1 cellular context compared by ENCODE assay signal in the genomic region with DNA sequence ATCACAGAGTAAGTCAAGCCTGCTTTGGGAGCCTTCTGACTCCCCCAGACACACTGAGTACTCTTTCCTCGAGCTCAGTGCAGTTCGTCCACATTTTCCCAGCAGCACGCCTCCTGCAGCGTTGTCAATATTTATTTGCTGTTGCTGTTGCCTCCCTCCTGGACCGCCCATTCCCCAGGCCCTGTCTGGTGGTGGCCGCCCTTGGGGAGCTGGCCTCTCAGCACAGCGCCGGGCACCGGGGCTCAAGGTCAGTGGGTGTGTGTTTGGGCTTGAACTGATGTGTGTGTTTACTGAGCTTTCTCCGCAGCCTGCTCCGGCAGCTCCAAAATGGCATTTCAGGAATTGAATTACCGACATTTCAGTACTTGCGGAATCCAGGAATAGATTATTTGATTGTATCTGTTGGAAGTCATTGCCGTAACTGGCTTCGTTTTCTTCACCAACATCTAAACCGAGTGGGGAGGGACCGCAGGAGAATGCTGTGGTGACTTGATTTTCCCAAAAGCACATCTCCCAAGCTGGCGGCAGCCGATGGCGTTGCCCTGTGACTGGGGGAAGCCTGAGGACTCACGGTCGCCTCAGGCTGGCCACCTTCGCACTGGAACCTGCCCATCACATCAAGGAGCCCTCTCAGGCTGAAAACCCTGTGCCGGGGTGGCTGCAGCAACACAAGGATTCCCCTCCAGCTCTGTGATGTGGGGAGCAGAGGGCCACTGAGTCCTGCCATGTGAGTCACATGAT.
TF ChIP-seq lines count a peak whose summit lies in the region.

No MANE protein-coding gene starts in this region.

TF ChIP-seq in HepG2, 621 proteins besides CTCF, POLR2A, EP300 and RAD21 (continued from another document and continues in another):
- TF ChIP-seq ELK4 (CRISPR knock-in tag; IDR thresholded peaks at IDR 0.05; ENCODE audit: borderline replicate concordance) (no peak), ISL2 (CRISPR knock-in tag; IDR thresholded peaks at IDR 0.05) (peak; percentile 88), KMT2A (CRISPR knock-in tag; IDR thresholded peaks at IDR 0.05) (no peak), NFATC3 (CRISPR knock-in tag; IDR thresholded peaks at IDR 0.05) (no peak), FOXO1 (CRISPR knock-in tag; IDR thresholded peaks at IDR 0.05) (peak; percentile 98), ZBTB25 (CRISPR knock-in tag; IDR thresholded peaks at IDR 0.05) (peak; percentile 81), ZKSCAN8 (CRISPR knock-in tag; IDR thresholded peaks at IDR 0.05; ENCODE audit: borderline replicate concordance) (peak; percentile 85; the same call in 1 of the 2 replicates), BCLAF1 (IDR thresholded peaks at IDR 0.05) (no peak), SUZ12 (IDR thresholded peaks at IDR 0.05; ENCODE audit: low read depth, low read length) (no peak), USF2 (IDR thresholded peaks at IDR 0.05; ENCODE audit: low read depth, low read length) (no peak), USF2 (CRISPR knock-in tag; IDR thresholded peaks at IDR 0.05; ENCODE audit: borderline replicate concordance) (peak; percentile 48; the same call in 1 of the 2 replicates), ZSCAN30 (CRISPR knock-in tag; IDR thresholded peaks at IDR 0.05) (no peak), PAX8 (CRISPR knock-in tag; IDR thresholded peaks at IDR 0.05; ENCODE audit: borderline replicate concordance) (no peak), NBN (conservative IDR thresholded peaks at IDR 0.05) (no peak), NCOA5 (CRISPR knock-in tag; IDR thresholded peaks at IDR 0.05) (no peak), ZNF275 (CRISPR knock-in tag; IDR thresholded peaks at IDR 0.05; ENCODE audit: borderline replicate concordance) (peak; percentile 78; the same call in 1 of the 2 replicates)
- TF ChIP-seq, protein P1, sequence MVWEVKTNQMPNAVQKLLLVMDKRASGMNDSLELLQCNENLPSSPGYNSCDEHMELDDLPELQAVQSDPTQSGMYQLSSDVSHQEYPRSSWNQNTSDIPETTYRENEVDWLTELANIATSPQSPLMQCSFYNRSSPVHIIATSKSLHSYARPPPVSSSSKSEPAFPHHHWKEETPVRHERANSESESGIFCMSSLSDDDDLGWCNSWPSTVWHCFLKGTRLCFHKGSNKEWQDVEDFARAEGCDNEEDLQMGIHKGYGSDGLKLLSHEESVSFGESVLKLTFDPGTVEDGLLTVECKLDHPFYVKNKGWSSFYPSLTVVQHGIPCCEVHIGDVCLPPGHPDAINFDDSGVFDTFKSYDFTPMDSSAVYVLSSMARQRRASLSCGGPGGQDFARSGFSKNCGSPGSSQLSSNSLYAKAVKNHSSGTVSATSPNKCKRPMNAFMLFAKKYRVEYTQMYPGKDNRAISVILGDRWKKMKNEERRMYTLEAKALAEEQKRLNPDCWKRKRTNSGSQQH (CRISPR knock-in tag; IDR thresholded peaks at IDR 0.05; ENCODE audit: low read depth): peak; percentile 83; the same call in 1 of the 2 replicates
- TF ChIP-seq, protein P2, sequence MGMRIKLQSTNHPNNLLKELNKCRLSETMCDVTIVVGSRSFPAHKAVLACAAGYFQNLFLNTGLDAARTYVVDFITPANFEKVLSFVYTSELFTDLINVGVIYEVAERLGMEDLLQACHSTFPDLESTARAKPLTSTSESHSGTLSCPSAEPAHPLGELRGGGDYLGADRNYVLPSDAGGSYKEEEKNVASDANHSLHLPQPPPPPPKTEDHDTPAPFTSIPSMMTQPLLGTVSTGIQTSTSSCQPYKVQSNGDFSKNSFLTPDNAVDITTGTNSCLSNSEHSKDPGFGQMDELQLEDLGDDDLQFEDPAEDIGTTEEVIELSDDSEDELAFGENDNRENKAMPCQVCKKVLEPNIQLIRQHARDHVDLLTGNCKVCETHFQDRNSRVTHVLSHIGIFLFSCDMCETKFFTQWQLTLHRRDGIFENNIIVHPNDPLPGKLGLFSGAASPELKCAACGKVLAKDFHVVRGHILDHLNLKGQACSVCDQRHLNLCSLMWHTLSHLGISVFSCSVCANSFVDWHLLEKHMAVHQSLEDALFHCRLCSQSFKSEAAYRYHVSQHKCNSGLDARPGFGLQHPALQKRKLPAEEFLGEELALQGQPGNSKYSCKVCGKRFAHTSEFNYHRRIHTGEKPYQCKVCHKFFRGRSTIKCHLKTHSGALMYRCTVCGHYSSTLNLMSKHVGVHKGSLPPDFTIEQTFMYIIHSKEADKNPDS (CRISPR knock-in tag; IDR thresholded peaks at IDR 0.05): 0 out of 2 replicates have a peak, but pooled peaks have one; percentile 80
- TF ChIP-seq, protein P3, sequence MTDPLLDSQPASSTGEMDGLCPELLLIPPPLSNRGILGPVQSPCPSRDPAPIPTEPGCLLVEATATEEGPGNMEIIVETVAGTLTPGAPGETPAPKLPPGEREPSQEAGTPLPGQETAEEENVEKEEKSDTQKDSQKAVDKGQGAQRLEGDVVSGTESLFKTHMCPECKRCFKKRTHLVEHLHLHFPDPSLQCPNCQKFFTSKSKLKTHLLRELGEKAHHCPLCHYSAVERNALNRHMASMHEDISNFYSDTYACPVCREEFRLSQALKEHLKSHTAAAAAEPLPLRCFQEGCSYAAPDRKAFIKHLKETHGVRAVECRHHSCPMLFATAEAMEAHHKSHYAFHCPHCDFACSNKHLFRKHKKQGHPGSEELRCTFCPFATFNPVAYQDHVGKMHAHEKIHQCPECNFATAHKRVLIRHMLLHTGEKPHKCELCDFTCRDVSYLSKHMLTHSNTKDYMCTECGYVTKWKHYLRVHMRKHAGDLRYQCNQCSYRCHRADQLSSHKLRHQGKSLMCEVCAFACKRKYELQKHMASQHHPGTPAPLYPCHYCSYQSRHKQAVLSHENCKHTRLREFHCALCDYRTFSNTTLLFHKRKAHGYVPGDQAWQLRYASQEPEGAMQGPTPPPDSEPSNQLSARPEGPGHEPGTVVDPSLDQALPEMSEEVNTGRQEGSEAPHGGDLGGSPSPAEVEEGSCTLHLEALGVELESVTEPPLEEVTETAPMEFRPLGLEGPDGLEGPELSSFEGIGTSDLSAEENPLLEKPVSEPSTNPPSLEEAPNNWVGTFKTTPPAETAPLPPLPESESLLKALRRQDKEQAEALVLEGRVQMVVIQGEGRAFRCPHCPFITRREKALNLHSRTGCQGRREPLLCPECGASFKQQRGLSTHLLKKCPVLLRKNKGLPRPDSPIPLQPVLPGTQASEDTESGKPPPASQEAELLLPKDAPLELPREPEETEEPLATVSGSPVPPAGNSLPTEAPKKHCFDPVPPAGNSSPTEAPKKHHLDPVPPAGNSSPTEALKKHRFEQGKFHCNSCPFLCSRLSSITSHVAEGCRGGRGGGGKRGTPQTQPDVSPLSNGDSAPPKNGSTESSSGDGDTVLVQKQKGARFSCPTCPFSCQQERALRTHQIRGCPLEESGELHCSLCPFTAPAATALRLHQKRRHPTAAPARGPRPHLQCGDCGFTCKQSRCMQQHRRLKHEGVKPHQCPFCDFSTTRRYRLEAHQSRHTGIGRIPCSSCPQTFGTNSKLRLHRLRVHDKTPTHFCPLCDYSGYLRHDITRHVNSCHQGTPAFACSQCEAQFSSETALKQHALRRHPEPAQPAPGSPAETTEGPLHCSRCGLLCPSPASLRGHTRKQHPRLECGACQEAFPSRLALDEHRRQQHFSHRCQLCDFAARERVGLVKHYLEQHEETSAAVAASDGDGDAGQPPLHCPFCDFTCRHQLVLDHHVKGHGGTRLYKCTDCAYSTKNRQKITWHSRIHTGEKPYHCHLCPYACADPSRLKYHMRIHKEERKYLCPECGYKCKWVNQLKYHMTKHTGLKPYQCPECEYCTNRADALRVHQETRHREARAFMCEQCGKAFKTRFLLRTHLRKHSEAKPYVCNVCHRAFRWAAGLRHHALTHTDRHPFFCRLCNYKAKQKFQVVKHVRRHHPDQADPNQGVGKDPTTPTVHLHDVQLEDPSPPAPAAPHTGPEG (CRISPR knock-in tag; IDR thresholded peaks at IDR 0.05): peak; percentile 87
- TF ChIP-seq, protein P4, sequence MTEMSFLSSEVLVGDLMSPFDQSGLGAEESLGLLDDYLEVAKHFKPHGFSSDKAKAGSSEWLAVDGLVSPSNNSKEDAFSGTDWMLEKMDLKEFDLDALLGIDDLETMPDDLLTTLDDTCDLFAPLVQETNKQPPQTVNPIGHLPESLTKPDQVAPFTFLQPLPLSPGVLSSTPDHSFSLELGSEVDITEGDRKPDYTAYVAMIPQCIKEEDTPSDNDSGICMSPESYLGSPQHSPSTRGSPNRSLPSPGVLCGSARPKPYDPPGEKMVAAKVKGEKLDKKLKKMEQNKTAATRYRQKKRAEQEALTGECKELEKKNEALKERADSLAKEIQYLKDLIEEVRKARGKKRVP (CRISPR knock-in tag; IDR thresholded peaks at IDR 0.05): peak in 1 of 2 experiments; percentile 63; a peak in 1 of 4 replicates
- TF ChIP-seq, protein P5, sequence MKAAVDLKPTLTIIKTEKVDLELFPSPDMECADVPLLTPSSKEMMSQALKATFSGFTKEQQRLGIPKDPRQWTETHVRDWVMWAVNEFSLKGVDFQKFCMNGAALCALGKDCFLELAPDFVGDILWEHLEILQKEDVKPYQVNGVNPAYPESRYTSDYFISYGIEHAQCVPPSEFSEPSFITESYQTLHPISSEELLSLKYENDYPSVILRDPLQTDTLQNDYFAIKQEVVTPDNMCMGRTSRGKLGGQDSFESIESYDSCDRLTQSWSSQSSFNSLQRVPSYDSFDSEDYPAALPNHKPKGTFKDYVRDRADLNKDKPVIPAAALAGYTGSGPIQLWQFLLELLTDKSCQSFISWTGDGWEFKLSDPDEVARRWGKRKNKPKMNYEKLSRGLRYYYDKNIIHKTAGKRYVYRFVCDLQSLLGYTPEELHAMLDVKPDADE (CRISPR knock-in tag; IDR thresholded peaks at IDR 0.05): no peak
- TF ChIP-seq, protein P6, sequence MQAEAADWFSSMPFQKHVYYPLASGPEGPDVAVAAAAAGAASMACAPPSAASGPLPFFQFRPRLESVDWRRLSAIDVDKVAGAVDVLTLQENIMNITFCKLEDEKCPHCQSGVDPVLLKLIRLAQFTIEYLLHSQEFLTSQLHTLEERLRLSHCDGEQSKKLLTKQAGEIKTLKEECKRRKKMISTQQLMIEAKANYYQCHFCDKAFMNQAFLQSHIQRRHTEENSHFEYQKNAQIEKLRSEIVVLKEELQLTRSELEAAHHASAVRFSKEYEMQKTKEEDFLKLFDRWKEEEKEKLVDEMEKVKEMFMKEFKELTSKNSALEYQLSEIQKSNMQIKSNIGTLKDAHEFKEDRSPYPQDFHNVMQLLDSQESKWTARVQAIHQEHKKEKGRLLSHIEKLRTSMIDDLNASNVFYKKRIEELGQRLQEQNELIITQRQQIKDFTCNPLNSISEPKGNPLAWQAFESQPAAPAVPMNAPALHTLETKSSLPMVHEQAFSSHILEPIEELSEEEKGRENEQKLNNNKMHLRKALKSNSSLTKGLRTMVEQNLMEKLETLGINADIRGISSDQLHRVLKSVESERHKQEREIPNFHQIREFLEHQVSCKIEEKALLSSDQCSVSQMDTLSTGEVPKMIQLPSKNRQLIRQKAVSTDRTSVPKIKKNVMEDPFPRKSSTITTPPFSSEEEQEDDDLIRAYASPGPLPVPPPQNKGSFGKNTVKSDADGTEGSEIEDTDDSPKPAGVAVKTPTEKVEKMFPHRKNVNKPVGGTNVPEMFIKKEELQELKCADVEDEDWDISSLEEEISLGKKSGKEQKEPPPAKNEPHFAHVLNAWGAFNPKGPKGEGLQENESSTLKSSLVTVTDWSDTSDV (CRISPR knock-in tag; IDR thresholded peaks at IDR 0.05): no peak
